ENCODE assay signal across 12 cellular contexts in the genomic region with DNA sequence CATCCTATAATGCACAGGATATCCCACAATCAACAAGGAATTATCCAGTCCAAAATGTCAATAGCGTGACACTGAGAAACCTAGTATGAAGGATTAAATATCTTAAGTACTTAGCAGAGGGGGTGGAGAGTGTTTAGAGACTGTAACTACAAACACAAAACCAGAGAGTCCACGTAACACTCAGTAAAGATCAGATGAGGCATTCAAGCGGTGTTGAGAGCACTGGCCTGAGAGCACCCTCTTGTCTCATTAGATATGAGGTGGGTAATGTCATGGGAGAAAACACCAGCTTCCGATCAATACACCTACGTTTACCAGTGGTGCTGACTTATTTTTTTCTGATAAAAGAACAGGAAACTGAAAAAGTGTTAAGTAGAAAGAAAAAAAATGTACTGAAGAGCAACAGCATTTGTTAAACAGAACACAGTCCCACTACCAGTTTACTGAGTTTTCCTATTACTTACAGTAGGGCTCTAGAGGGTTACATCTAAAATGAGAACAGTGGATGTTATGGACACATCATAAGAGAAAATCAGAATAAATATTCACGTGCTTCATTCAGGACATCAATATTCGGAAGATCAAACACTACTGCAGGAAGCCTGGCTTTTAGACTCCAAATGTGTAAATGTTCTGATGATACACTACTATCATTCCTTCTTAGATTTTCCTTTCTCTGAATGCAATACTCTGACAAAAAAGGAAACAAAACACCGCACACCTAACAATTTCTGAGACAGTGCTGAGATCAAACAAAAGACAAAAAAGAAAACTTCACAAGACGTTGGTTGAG. TPM values are rescaled to one million over a fixed set of nuclear protein-coding genes. Genes with fewer than 3 reads are reported as not detected.
A peak's percentile ranks its signal among the peaks of the same experiment; 100 is the strongest.
DNase-seq lines count a peak whose midpoint lies in the region; ATAC-seq and TF ChIP-seq lines count a peak whose summit lies in the region.
"Had no signal": no experiment of that assay in that cellular context is flagged by ENCODE, and none has a peak within 500 bp of the region (broad histone marks: within the 10 kb centered on the region; RNA-seq: fewer than 3 reads in every experiment).

No MANE protein-coding gene starts in this region.

- H3K36me3 ChIP-seq in endocrine pancreas (ENCODE audit: control insufficient read depth, insufficient read depth, low read length) (no peaks in the 10 kb centered on the region), esophagus squamous epithelium (no peaks in the 10 kb centered on the region)

- intact Hi-C loops in esophagus squamous epithelium (cut with DNase I), result no loop called here

- H3K9me3 ChIP-seq in T-helper 17 cell (ENCODE audit: control insufficient read depth, low read length, poor library complexity, severe bottlenecking) (no peaks in the 10 kb centered on the region), endocrine pancreas (ENCODE audit: control insufficient read depth, low read length) (no peaks in the 10 kb centered on the region), esophagus squamous epithelium (no peaks in the 10 kb centered on the region)

- TF ChIP-seq CTCF in esophagus squamous epithelium (IDR thresholded peaks at IDR 0.05), result no peak

- H3K9ac ChIP-seq in endocrine pancreas (ENCODE audit: control insufficient read depth, insufficient read depth, low read length), result no peak overlapping the region

- no peaks in the 10 kb centered on the region for H3K36me3 Mint-ChIP-seq in T-helper 17 cell (ENCODE audit: low read depth)
- H3K36me3 Mint-ChIP-seq in stimulated activated naive CD8-positive, alpha-beta T cell treated with anti-CD3 and anti-CD28 coated beads, Interleukin-15, Interleukin-2, amounts not matched to agents 100 ng/mL and 50 ng/mL, for 24 hours (ENCODE audit: low read depth), result no peaks in the 10 kb centered on the region

- peaks cover 4% of the 10 kb centered on the region for H3K4me1 ChIP-seq in endocrine pancreas (ENCODE audit: control insufficient read depth, insufficient read depth, low read length)
- H3K4me1 ChIP-seq in esophagus squamous epithelium, result peaks cover 3 to 37% (median 5%) of the 10 kb centered on the region in 3 donors

- H3K27me3 Mint-ChIP-seq in T-helper 17 cell, result no peaks in the 10 kb centered on the region
- peaks cover 26% of the 10 kb centered on the region for H3K27me3 Mint-ChIP-seq in stimulated activated naive CD8-positive, alpha-beta T cell treated with anti-CD3 and anti-CD28 coated beads, Interleukin-15, Interleukin-2, amounts not matched to agents 100 ng/mL and 50 ng/mL, for 24 hours

- no peaks in the 10 kb centered on the region for H3K9me3 Mint-ChIP-seq in stimulated activated naive CD8-positive, alpha-beta T cell treated with anti-CD3 and anti-CD28 coated beads, Interleukin-15, Interleukin-2, amounts not matched to agents 100 ng/mL and 50 ng/mL, for 24 hours

- DNase-seq in SHP77 treated with DMSO at 0.1 percent for 48 hours (lab: John Stamatoyannopoulos, UW) (peak; percentile 2), SHP77 (lab: John Stamatoyannopoulos, UW) (no peak), T-helper 17 cell (no peak), esophagus squamous epithelium (lab: John Stamatoyannopoulos, UW) (no peak), cortex of kidney (lab: John Stamatoyannopoulos, UW) (no peak)
- DNase-seq: GOT3; MM.1S; NK-92 treated with Interleukin-12 subunit alpha and Interleukin-12 subunit beta, amount 100 ng/mL, for 24 hours; occipital lobe had no signal

- H3K4me1 Mint-ChIP-seq in T-helper 17 cell, result peaks cover 32% of the 10 kb centered on the region
- H3K4me1 Mint-ChIP-seq in stimulated activated naive CD8-positive, alpha-beta T cell treated with anti-CD3 and anti-CD28 coated beads, Interleukin-15, Interleukin-2, amounts not matched to agents 100 ng/mL and 50 ng/mL, for 24 hours (ENCODE audit: low read depth), result peaks cover 41% of the 10 kb centered on the region

- H3K27me3 ChIP-seq in endocrine pancreas (ENCODE audit: control insufficient read depth, insufficient read depth, low read length) (no peaks in the 10 kb centered on the region), esophagus squamous epithelium (peaks cover 0 to 5% (median 0%) of the 10 kb centered on the region in 4 donors)

- H3K4me3 ChIP-seq in endocrine pancreas (ENCODE audit: control insufficient read depth, insufficient read depth, low read length), result peak overlapping the region; percentile 64
- no peak overlapping the region for H3K4me3 ChIP-seq in esophagus squamous epithelium

- 70 to 78% methylated on average over 9 of the region's 9 CpGs for WGBS in esophagus squamous epithelium, 2 donors

- peak overlapping the region in 1 of 4 donors; percentile 66 for H3K27ac ChIP-seq in esophagus squamous epithelium

- peak overlapping the region; percentile 98 for H3K27ac Mint-ChIP-seq in T-helper 17 cell
- peak overlapping the region; percentile 88 for H3K27ac Mint-ChIP-seq in stimulated activated naive CD8-positive, alpha-beta T cell treated with anti-CD3 and anti-CD28 coated beads, Interleukin-15, Interleukin-2, amounts not matched to agents 100 ng/mL and 50 ng/mL, for 24 hours

- no peak for TF ChIP-seq POLR2A in esophagus squamous epithelium (IDR thresholded peaks at IDR 0.05)

- H3K4me3 Mint-ChIP-seq in T-helper 17 cell, result peak overlapping the region; percentile 97
- H3K4me3 Mint-ChIP-seq in stimulated activated naive CD8-positive, alpha-beta T cell treated with anti-CD3 and anti-CD28 coated beads, Interleukin-15, Interleukin-2, amounts not matched to agents 100 ng/mL and 50 ng/mL, for 24 hours, result peak overlapping the region; percentile 83

- ATAC-seq in T-helper 17 cell, result peak; percentile 11
- no peak for ATAC-seq in GM18909 (IDR thresholded peaks at IDR 0.05; ENCODE audit: poor library complexity, unreplicated experiment)

RNA-seq across cellular contexts. Expression of a gene that starts 2.1 kb away (rescaled TPM):
- 1 to 10 TPM; 2.1 to 3.5 TPM for total RNA-seq in T-helper 17 cell
- total RNA-seq in esophagus squamous epithelium, result 1 to 10 TPM in 2 of 4 donors, under 1 TPM in 2; 0.30 to 3.8 (median 1.1) TPM
